In the genomic region with DNA sequence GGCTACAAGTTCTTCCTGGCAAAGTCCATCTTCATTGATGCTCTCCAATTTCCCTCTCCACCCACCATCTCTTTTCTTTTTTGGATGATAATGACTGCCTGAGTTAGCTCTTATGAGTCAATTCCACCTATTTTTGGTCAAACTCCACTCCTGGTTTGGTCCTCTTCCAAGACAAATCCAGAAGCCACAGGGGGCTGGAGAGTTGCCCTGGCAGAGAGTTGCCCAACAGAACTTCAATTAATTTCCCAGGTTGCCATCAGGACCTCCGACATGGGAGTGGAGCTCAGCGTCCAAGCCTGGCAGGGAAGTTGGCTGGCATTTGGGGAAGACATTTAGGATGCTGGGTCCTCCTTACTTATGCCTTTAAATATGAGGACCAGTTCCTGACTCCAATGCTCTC, we compare ENCODE assay signal across 18 cellular contexts. TPM values are rescaled to one million over a fixed set of nuclear protein-coding genes. Genes with fewer than 3 reads are reported as not detected.
DNase-seq lines count a peak whose midpoint lies in the region; ATAC-seq and TF ChIP-seq lines count a peak whose summit lies in the region.
"Had no signal": no experiment of that assay in that cellular context is flagged by ENCODE, and none has a peak within 500 bp of the region (broad histone marks: within the 10 kb centered on the region; RNA-seq: fewer than 3 reads in every experiment).

No MANE protein-coding gene starts in this region.

- H3K4me2 ChIP-seq in PC-3 (ENCODE audit: low read length): no peak overlapping the region

- intact Hi-C loops in MCF 10A (cut with micrococcal nuclease): no loop called here
- intact Hi-C loops in breast epithelium (cut with DNase I; ENCODE audit: low total_unique reads): no loop called here
- intact Hi-C loops in PC-3 (cut with micrococcal nuclease): no loop called here

- no peaks in the 10 kb centered on the region for H4K20me1 ChIP-seq in PC-3 (ENCODE audit: low read length)

- DNase-seq in MCF 10A (ENCODE audit: unreplicated experiment): peak; percentile 89
- no peak for DNase-seq in breast epithelium (ENCODE audit: low spot score in 2 of 2)
- DNase-seq in PC-3: peak; percentile 60
- peak; percentile 50 for DNase-seq in cerebellum (ENCODE audit: low spot score)
- no peak for DNase-seq in NCI-H2196 (lab: John Stamatoyannopoulos, UW; ENCODE audit: unreplicated experiment)
- DNase-seq in AG08395 (ENCODE audit: low spot score): no peak
- DNase-seq in GM10266 (ENCODE audit: extremely low spot score): no peak
- DNase-seq: 8988T, DMS153, HCEC 1CT, IMR-90, NCI-H1092, NCI-H82 had no signal

- no peaks in the 10 kb centered on the region for H3K79me2 ChIP-seq in PC-3 (ENCODE audit: low read length)

- H3K27me3 ChIP-seq in breast epithelium (no peaks in the 10 kb centered on the region), PC-3 (ENCODE audit: low read length) (peaks cover 19% of the 10 kb centered on the region; the same call in 1 of the 2 replicates)

- no peak overlapping the region for H3K4me3 Mint-ChIP-seq in MCF 10A (ENCODE audit: unreplicated experiment)

- H3K9me3 ChIP-seq in breast epithelium (no peaks in the 10 kb centered on the region), PC-3 (ENCODE audit: low read length) (no peaks in the 10 kb centered on the region)
- H3K9me3 ChIP-seq: SJSA1 had no signal

- H3F3A ChIP-seq in PC-3 (ENCODE audit: low read length, unreplicated experiment): no peaks in the 10 kb centered on the region

- no peak overlapping the region for H3K27ac Mint-ChIP-seq in MCF 10A (ENCODE audit: low read depth, unreplicated experiment)

- no TSS peak for BruUV-seq in MCF 10A (replicated peaks; lab: Mats Ljungman, UMichigan)
- no TSS peak for BruUV-seq in PC-3 (replicated peaks; lab: Mats Ljungman, UMichigan)

- peaks cover 37% of the 10 kb centered on the region for H3K4me1 Mint-ChIP-seq in MCF 10A (ENCODE audit: insufficient read depth, unreplicated experiment)

- no peak for TF ChIP-seq POLR2A in breast epithelium (IDR thresholded peaks at IDR 0.05)

- CTCF ChIA-PET in MCF 10A (lab: Yijun Ruan, JAX) (interaction anchor here (1.0 kb wide), 1 partner anchor 22 kb away, joined by 4 read pairs; no protein-coding TSS in a partner anchor), PC-3 (lab: Charles Lee) (interaction anchor here (0.7 kb wide), 1 partner anchor 15 kb away, joined by 3 read pairs; no protein-coding TSS in a partner anchor)

- POLR2A ChIA-PET in MCF 10A (lab: Yijun Ruan, JAX): no interaction called here
- POLR2A ChIA-PET in PC-3 (lab: Charles Lee; ENCODE audit: unreplicated experiment): no interaction called here

- H3K9ac ChIP-seq in PC-3 (ENCODE audit: low read length): no peak overlapping the region

- no peaks in the 10 kb centered on the region for H3K9me3 Mint-ChIP-seq in MCF 10A (ENCODE audit: unreplicated experiment)

- no peak overlapping the region for H3K4me3 ChIP-seq in breast epithelium
- H3K4me3 ChIP-seq in PC-3 (ENCODE audit: low read length): no peak overlapping the region
- H3K4me3 ChIP-seq: GM12878, SJSA1 had no signal

- H3K36me3 ChIP-seq in breast epithelium (no peaks in the 10 kb centered on the region), PC-3 (ENCODE audit: low read depth, low read length) (no peaks in the 10 kb centered on the region)
- H3K36me3 ChIP-seq: SJSA1 had no signal

- H3K27ac ChIP-seq in breast epithelium (no peak overlapping the region), PC-3 (ENCODE audit: low read length) (no peak overlapping the region)
- H3K27ac ChIP-seq: C4-2B, SJSA1 had no signal

- peaks cover 27% of the 10 kb centered on the region for H3K27me3 Mint-ChIP-seq in MCF 10A (ENCODE audit: insufficient read depth, unreplicated experiment)

- TF ChIP-seq CTCF in MCF 10A (IDR thresholded peaks at IDR 0.05; ENCODE audit: unreplicated experiment) (no peak), breast epithelium (IDR thresholded peaks at IDR 0.05) (no peak), PC-3 (conservative IDR thresholded peaks at IDR 0.05; ENCODE audit: low read depth, low read length) (no peak), GM10266 (IDR thresholded peaks at IDR 0.05; ENCODE audit: control insufficient read depth, insufficient read depth, low read depth, missing control alignments) (no peak)

- H3K4me1 ChIP-seq in breast epithelium (no peaks in the 10 kb centered on the region), PC-3 (ENCODE audit: insufficient read depth, low read length) (no peaks in the 10 kb centered on the region)
- H3K4me1 ChIP-seq: SJSA1 had no signal

- H3K36me3 Mint-ChIP-seq in MCF 10A (ENCODE audit: insufficient read depth, unreplicated experiment): peaks cover 13% of the 10 kb centered on the region

- ATAC-seq in PC-3: no peak
- ATAC-seq in esophagus mucosa: no peak

- no peak overlapping the region for H2AFZ ChIP-seq in PC-3 (ENCODE audit: low read length)

- no peaks in the 10 kb centered on the region for H3K9me2 ChIP-seq in PC-3 (replicated peaks; ENCODE audit: low read length)

RNA-seq across cellular contexts. Expression of gene KCNMA1, which starts 29.2 kb away (rescaled TPM):
- total RNA-seq in MCF 10A (2022) (7.5 and 16.4 TPM in 2 replicates), breast epithelium (10 to 100 TPM; 13.6 to 37.8 (median 15.1) TPM), PC-3 (2014; rRNA removed) (143 and 193 TPM in 2 replicates), cerebellum (109 TPM), esophagus mucosa (5.4 TPM)
- total RNA-seq: OCI-LY7 had no signal

Comparison
In these comparisons a context has a peak if more than half of its experiments do, and no peak if none do; other contexts are left out.
1. DNase-seq: peak in MCF 10A (single experiment), PC-3 (single experiment) and cerebellum (single experiment); none in breast epithelium (0 of 2), NCI-H2196 (single experiment), AG08395 (single experiment) and GM10266 (single experiment).